In the genomic region with DNA sequence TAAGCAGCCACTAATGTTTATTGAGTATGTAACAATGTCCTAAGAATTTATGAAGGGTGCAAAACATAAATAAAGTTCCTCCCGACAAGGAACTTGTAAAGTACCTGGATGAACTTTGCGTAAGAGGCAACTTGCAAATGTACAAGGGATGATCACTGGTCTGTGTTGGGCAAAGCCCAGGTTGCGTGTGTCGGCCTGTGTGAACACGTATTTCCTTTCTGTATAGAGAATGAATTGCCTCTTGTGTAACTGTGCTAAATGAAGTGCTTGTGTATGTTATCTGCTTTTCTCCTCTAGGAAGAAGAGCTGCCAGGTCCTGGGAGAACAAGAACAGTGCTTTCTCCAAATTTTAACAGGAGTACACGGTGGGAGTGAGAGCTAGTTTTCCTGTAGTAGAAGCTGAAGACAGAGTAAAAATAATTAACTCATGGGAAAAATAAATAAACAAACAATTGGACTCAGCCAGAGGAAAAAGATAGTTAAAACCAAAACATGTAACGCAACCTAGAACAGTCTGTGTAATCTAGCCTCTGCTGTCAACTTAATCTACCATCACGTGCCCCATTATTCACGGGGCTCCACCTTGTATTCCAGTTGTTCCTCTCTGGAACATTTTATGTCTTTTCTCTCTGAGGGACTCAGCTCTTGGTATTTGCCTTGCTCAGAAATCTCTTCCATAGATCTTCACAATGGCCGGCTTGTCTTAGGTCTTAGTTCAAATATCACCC, we compare ENCODE assay signal across 18 cellular contexts.
A peak's percentile ranks its signal among the peaks of the same experiment; 100 is the strongest.
DNase-seq lines count a peak whose midpoint lies in the region; ATAC-seq and TF ChIP-seq lines count a peak whose summit lies in the region.
"Had no signal": no experiment of that assay in that cellular context is flagged by ENCODE, and none has a peak within 500 bp of the region (broad histone marks: within the 10 kb centered on the region; RNA-seq: fewer than 3 reads in every experiment).

No MANE protein-coding gene starts in this region.

- no TSS peak for BruUV-seq in mammary epithelial cell (replicated peaks; lab: Mats Ljungman, UMichigan)

- ATAC-seq in upper lobe of right lung = peak; percentile 47
- no peak for ATAC-seq in GM19035 (IDR thresholded peaks at IDR 0.05; ENCODE audit: unreplicated experiment)

- 16% methylated on average over 10 of the region's 10 CpGs for WGBS in mammary epithelial cell (ENCODE audit: low coverage, missing lambda C conversion rate)
- WGBS in esophagus squamous epithelium, 2 donors = 33 to 46% methylated on average over 10 of the region's 10 CpGs
- 49 to 58% (median 56%) methylated on average over 10 of the region's 10 CpGs for WGBS in ovary, 3 donors

- H3K79me2 ChIP-seq in mammary epithelial cell (ENCODE audit: insufficient read depth, low read length) = no peaks in the 10 kb centered on the region
- H3K79me2 ChIP-seq: parathyroid adenoma had no signal

- TF ChIP-seq EP300 in ovary (IDR thresholded peaks at IDR 0.05) = no peak

- TF ChIP-seq POLR2A in breast epithelium (IDR thresholded peaks at IDR 0.05) (no peak), esophagus squamous epithelium (IDR thresholded peaks at IDR 0.05) (no peak), ovary (IDR thresholded peaks at IDR 0.05) (no peak)

- H3K4me2 ChIP-seq in mammary epithelial cell (ENCODE audit: insufficient read depth, low read depth, low read length) = peak overlapping the region; percentile 51

- H3K4me3 ChIP-seq in mammary epithelial cell (replicated peaks in 1 of 3; ENCODE audit: insufficient read depth in 1 of 3, low read depth in 2 of 3, low read length in 3 of 3) (peak overlapping the region in 1 of 3 experiments; percentile 15), breast epithelium (no peak overlapping the region), esophagus squamous epithelium (peak overlapping the region in 1 of 4 donors; percentile 6), upper lobe of right lung (no peak overlapping the region), ovary (no peak overlapping the region)
- H3K4me3 ChIP-seq: MG63, thoracic aorta had no signal

- in situ Hi-C loops in mammary epithelial cell (cut with MboI; ENCODE audit: low sequenced_read_pairs in 2 of 2) = no loop called here
- in situ Hi-C loops in SK-MEL-5 (cut with HindIII; ENCODE audit: low pct_unique_long_range_greater_than_20kb, low sequenced_read_pairs) = no loop called here

- H3K27ac ChIP-seq in mammary epithelial cell (ENCODE audit: insufficient read depth, low read depth, low read length) (peak overlapping the region; percentile 13), breast epithelium (peak overlapping the region in 1 of 2 donors; percentile 9), esophagus squamous epithelium (peak overlapping the region; percentile 58 to 81 (median 71)), upper lobe of right lung (no peak overlapping the region), ovary (no peak overlapping the region)
- H3K27ac ChIP-seq: parathyroid adenoma, thoracic aorta had no signal

- CTCF ChIA-PET in mammary epithelial cell (lab: Charles Lee; ENCODE audit: low non-redundant PET) = interaction anchor here (0.6 kb wide), 1 partner anchor 44 kb away, joined by 6 read pairs; no protein-coding TSS in a partner anchor

- H2AFZ ChIP-seq in mammary epithelial cell (ENCODE audit: low read depth, low read length) = peak overlapping the region; percentile 60
- H2AFZ ChIP-seq: parathyroid adenoma had no signal

- H3K4me1 ChIP-seq in mammary epithelial cell (ENCODE audit: insufficient read depth, low read length) (peaks cover 28% of the 10 kb centered on the region), breast epithelium (no peaks in the 10 kb centered on the region), esophagus squamous epithelium (peaks cover 12 to 62% (median 27%) of the 10 kb centered on the region in 3 donors), upper lobe of right lung (peaks cover 8% of the 10 kb centered on the region), ovary (ENCODE audit: insufficient read depth) (no peaks in the 10 kb centered on the region)
- H3K4me1 ChIP-seq: parathyroid adenoma had no signal

- TF ChIP-seq CTCF in mammary epithelial cell (conservative IDR thresholded peaks at IDR 0.05 in 1 of 2, IDR thresholded peaks at IDR 0.05 in 1 of 2; ENCODE audit: extremely low read depth in 1 of 2, insufficient read depth in 1 of 2, low read depth in 1 of 2, low read length in 2 of 2) (no peak), breast epithelium (IDR thresholded peaks at IDR 0.05) (no peak), esophagus squamous epithelium (IDR thresholded peaks at IDR 0.05) (no peak), upper lobe of right lung (IDR thresholded peaks at IDR 0.05) (no peak), ovary (IDR thresholded peaks at IDR 0.05) (no peak)

- dilution Hi-C loops in mammary epithelial cell (cut with HindIII; ENCODE audit: low sequenced_read_pairs) = no loop called here

- no peak overlapping the region for H3K9ac ChIP-seq in mammary epithelial cell (ENCODE audit: insufficient read depth, low read length)
- H3K9ac ChIP-seq: parathyroid adenoma had no signal

- H3K27me3 ChIP-seq in mammary epithelial cell (ENCODE audit: insufficient read depth, low read length) = no peaks in the 10 kb centered on the region
- no peaks in the 10 kb centered on the region for H3K27me3 ChIP-seq in breast epithelium
- H3K27me3 ChIP-seq in esophagus squamous epithelium = no peaks in the 10 kb centered on the region
- no peaks in the 10 kb centered on the region for H3K27me3 ChIP-seq in upper lobe of right lung
- H3K27me3 ChIP-seq in ovary = no peaks in the 10 kb centered on the region
- H3K27me3 ChIP-seq: MG63 had no signal

- H3K9me3 ChIP-seq in mammary epithelial cell (replicated peaks; ENCODE audit: insufficient read depth, low read length) (no peaks in the 10 kb centered on the region), breast epithelium (no peaks in the 10 kb centered on the region), esophagus squamous epithelium (peaks cover 0 to 3% (median 0%) of the 10 kb centered on the region in 3 donors), upper lobe of right lung (no peaks in the 10 kb centered on the region), ovary (no peaks in the 10 kb centered on the region)
- H3K9me3 ChIP-seq: thoracic aorta had no signal

- DNase-seq in mammary epithelial cell (peak; percentile 90), breast epithelium (ENCODE audit: low spot score in 2 of 2) (no peak), SK-MEL-5 (ENCODE audit: low read depth, low spot score) (peak; percentile 81), esophagus squamous epithelium (lab: John Stamatoyannopoulos, UW) (no peak), upper lobe of right lung (no peak), ovary (no peak), NCI-H345 treated with DMSO at 0.1 percent for 48 hours (lab: John Stamatoyannopoulos, UW; ENCODE audit: unreplicated experiment) (no peak)
- DNase-seq: activated B cell treated with CpG ODN at 0.5 μM for 24 hours; activated CD8-positive, alpha-beta memory T cell treated with anti-CD3 and anti-CD28 coated beads, Interleukin-2, amount 50 U/mL, for 4 hours; central memory CD4-positive, alpha-beta T cell; effector CD8-positive, alpha-beta T cell; left cardiac atrium; MG63; NCI-H187 treated with DMSO at 0.1 percent for 48 hours; stimulated activated CD4-positive, alpha-beta T cell treated with anti-CD3 and anti-CD28 coated beads, Interleukin-2, amount 100 ng/mL, for 48 hours had no signal

- intact Hi-C loops in mammary epithelial cell (cut with micrococcal nuclease) = loop anchor here (1.0 kb wide), 1 partner anchor 208 kb away; no protein-coding TSS in a partner anchor
- intact Hi-C loops in breast epithelium (cut with DNase I; ENCODE audit: low total_unique reads) = no loop called here
- intact Hi-C loops in esophagus squamous epithelium (cut with DNase I) = no loop called here
- intact Hi-C loops in upper lobe of right lung (cut with DNase I) = no loop called here
- intact Hi-C loops in ovary (cut with DNase I) = no loop called here

- H4K20me1 ChIP-seq in mammary epithelial cell (ENCODE audit: insufficient read depth, low read length) = no peaks in the 10 kb centered on the region

- H3K36me3 ChIP-seq in mammary epithelial cell (ENCODE audit: insufficient read depth, low read length) = no peaks in the 10 kb centered on the region
- H3K36me3 ChIP-seq in breast epithelium = no peaks in the 10 kb centered on the region
- H3K36me3 ChIP-seq in esophagus squamous epithelium = no peaks in the 10 kb centered on the region
- H3K36me3 ChIP-seq in upper lobe of right lung = no peaks in the 10 kb centered on the region
- no peaks in the 10 kb centered on the region for H3K36me3 ChIP-seq in ovary
- H3K36me3 ChIP-seq: MG63, thoracic aorta had no signal

Comparison
In these comparisons a context has a peak if more than half of its experiments do, and no peak if none do; other contexts are left out.
1. DNase-seq: peak in mammary epithelial cell (single experiment) and SK-MEL-5 (single experiment); none in breast epithelium (0 of 2), esophagus squamous epithelium (single experiment), upper lobe of right lung (single experiment), ovary (0 of 5) and NCI-H345 treated with DMSO at 0.1 percent for 48 hours (single experiment).
2. H3K27ac ChIP-seq: peak in mammary epithelial cell (single experiment) and esophagus squamous epithelium (4 of 4); none in upper lobe of right lung (single experiment) and ovary (0 of 2).